8 cellular contexts compared by ENCODE assay signal in genomic region chr6:107460074-107460631, GRCh38. TPM values are rescaled to one million over a fixed set of nuclear protein-coding genes. Genes with fewer than 3 reads are reported as not detected.
DNase-seq lines count a peak whose midpoint lies in the region; ATAC-seq, FAIRE-seq and TF ChIP-seq lines count a peak whose summit lies in the region.

No MANE protein-coding gene starts in this region.

- intact Hi-C loops in esophagus squamous epithelium (cut with DNase I) (no loop called here), pancreas (cut with DNase I) (no loop called here)

- TF ChIP-seq POLR2A in esophagus squamous epithelium (IDR thresholded peaks at IDR 0.05): no peak

- TF ChIP-seq CTCF in esophagus squamous epithelium (IDR thresholded peaks at IDR 0.05) (no peak), pancreas (IDR thresholded peaks at IDR 0.05) (no peak), GM13977 (IDR thresholded peaks at IDR 0.05; ENCODE audit: extremely low read depth, insufficient read depth, missing control alignments) (no peak)

- H3K27me3 ChIP-seq in esophagus squamous epithelium: no peaks in the 10 kb centered on the region
- no peaks in the 10 kb centered on the region for H3K27me3 ChIP-seq in pancreas

- H3K27ac ChIP-seq in esophagus squamous epithelium (peak overlapping the region; percentile 81 to 94 (median 94)), pancreas (peak overlapping the region; percentile 89 to 95 (median 93))

- H3K36me3 ChIP-seq in esophagus squamous epithelium (no peaks in the 10 kb centered on the region), pancreas (no peaks in the 10 kb centered on the region)

- no peak for FAIRE-seq in pancreas (lab: Jason Lieb, UNC)

- 36 to 37% methylated on average over 18 to 22 of the region's 22 CpGs for WGBS in esophagus squamous epithelium, 2 donors
- WGBS in pancreas, 2 donors: 20 to 29% methylated on average over 22 of the region's 22 CpGs

- ATAC-seq in pancreas: peak in 1 of 4 donors; percentile 26
- ATAC-seq in GM21529 (IDR thresholded peaks at IDR 0.05; ENCODE audit: unreplicated experiment): no peak

- H3K9me3 ChIP-seq in esophagus squamous epithelium (no peaks in the 10 kb centered on the region), pancreas (no peaks in the 10 kb centered on the region)

- H3K4me1 ChIP-seq in esophagus squamous epithelium (peaks cover 4 to 24% (median 9%) of the 10 kb centered on the region in 3 donors), pancreas (peaks cover 4 to 13% (median 5%) of the 10 kb centered on the region in 3 donors)

- peak overlapping the region; percentile 83 to 96 (median 88) for H3K4me3 ChIP-seq in esophagus squamous epithelium
- peak overlapping the region; percentile 82 to 87 (median 84) for H3K4me3 ChIP-seq in pancreas

- peak; percentile 45 for DNase-seq in NCI-H2029 treated with DMSO at 0.1 percent for 48 hours (lab: John Stamatoyannopoulos, UW)
- DNase-seq in NCI-H2029 (lab: John Stamatoyannopoulos, UW): no peak
- peak; percentile 69 for DNase-seq in SKM-1 treated with dmso at 0.1 percent for 144 hours (lab: John Stamatoyannopoulos, UW; ENCODE audit: unreplicated experiment)
- no peak for DNase-seq in esophagus squamous epithelium (lab: John Stamatoyannopoulos, UW)
- DNase-seq in pancreas: no peak
- no peak for DNase-seq in NCI-H1436 (lab: John Stamatoyannopoulos, UW)
- no peak for DNase-seq in GM13977 (ENCODE audit: low spot score)

- in situ Hi-C loops in GM13977 (cut with MboI; ENCODE audit: low pct_unique_long_range_greater_than_20kb, low sequenced_read_pairs, unreplicated experiment): no loop called here

RNA-seq across cellular contexts. Expression of gene PDSS2, which starts 0.8 kb away (rescaled TPM):
- total RNA-seq in esophagus squamous epithelium (10 to 100 TPM in 3 of 4 donors, 1 to 10 TPM in 1; 7.0 to 15.9 (median 12.3) TPM), pancreas (10 to 100 TPM in 1 of 6 donors, 1 to 10 TPM in 5; 5.3 to 10.1 (median 6.5) TPM)
- 1 to 10 TPM; 2.7 to 6.1 TPM for polyA plus RNA-seq in pancreas

RNA-seq across cellular contexts. Expression of gene SOBP, which starts 29.8 kb away (rescaled TPM):
- 1 to 10 TPM in 3 of 4 donors, under 1 TPM in 1; 0.15 to 3.8 (median 1.6) TPM for total RNA-seq in esophagus squamous epithelium
- total RNA-seq in pancreas: 1 to 10 TPM; 1.1 to 3.4 (median 2.0) TPM
- 1 to 10 TPM; 1.7 to 3.5 TPM for polyA plus RNA-seq in pancreas

Comparison
In these comparisons a context has a peak if more than half of its experiments do, and no peak if none do; other contexts are left out.
1. DNase-seq: peak in NCI-H2029 treated with DMSO at 0.1 percent for 48 hours (single experiment) and SKM-1 treated with dmso at 0.1 percent for 144 hours (single experiment); none in NCI-H2029 (single experiment), esophagus squamous epithelium (single experiment), pancreas (0 of 6), NCI-H1436 (single experiment) and GM13977 (single experiment).